1 cellular context compared by ENCODE assay signal in genomic region chr1:243255791-243256512, GRCh38.
TF ChIP-seq lines count a peak whose summit lies in the region.

Gene SDCCAG8 (plus strand): TSS chr1:243256041. CDS start chr1:243256174, 133 bp downstream.

TF ChIP-seq in HEK293, 187 proteins besides CTCF, POLR2A, EP300 and RAD21 (continued from another document and continues in another):
- no peak for TF ChIP-seq HOXC10 (CRISPR knock-in tag; IDR thresholded peaks at IDR 0.05)
- peak; percentile 69; the same call in 1 of the 2 replicates for TF ChIP-seq ZBTB7A (tag by site-specific recombination; IDR thresholded peaks at IDR 0.05; ENCODE audit: low read depth)
- no peak for TF ChIP-seq PRDM4 (tag by site-specific recombination; IDR thresholded peaks at IDR 0.05)
- no peak for TF ChIP-seq ZNF776 (tag by site-specific recombination; IDR thresholded peaks at IDR 0.05; ENCODE audit: borderline replicate concordance)
- peak; percentile 61; the same call in 1 of the 2 replicates for TF ChIP-seq ZSCAN23 (tag by site-specific recombination; IDR thresholded peaks at IDR 0.05)
- TF ChIP-seq ZNF514 (tag by site-specific recombination; IDR thresholded peaks at IDR 0.05), result no peak
- peak; percentile 99 for TF ChIP-seq ZNF341 (tag by site-specific recombination; IDR thresholded peaks at IDR 0.05; ENCODE audit: low read depth)
- no peak; the same call in 1 of the 2 replicates for TF ChIP-seq KLF10 (tag by site-specific recombination; IDR thresholded peaks at IDR 0.05)
- TF ChIP-seq ZFHX2 (tag by site-specific recombination; conservative IDR thresholded peaks at IDR 0.05), result peak; percentile 85
- peak; percentile 59 for TF ChIP-seq ZNF692 (tag by site-specific recombination; IDR thresholded peaks at IDR 0.05)
- 0 out of 2 replicates have a peak, but pooled peaks have one; percentile 21 for TF ChIP-seq GFI1B (tag by site-specific recombination; IDR thresholded peaks at IDR 0.05)
- TF ChIP-seq ZNF266 (tag by site-specific recombination; IDR thresholded peaks at IDR 0.05; ENCODE audit: low read depth), result no peak
- TF ChIP-seq TCF7L2 (IDR thresholded peaks at IDR 0.05; ENCODE audit: borderline replicate concordance, low read depth, low read length), result no peak
- peak; percentile 71 for TF ChIP-seq ZSCAN16 (tag by site-specific recombination; IDR thresholded peaks at IDR 0.05)
- TF ChIP-seq SALL2 (tag by site-specific recombination; IDR thresholded peaks at IDR 0.05; ENCODE audit: borderline replicate concordance), result no peak
- TF ChIP-seq ZNF510 (tag by site-specific recombination; IDR thresholded peaks at IDR 0.05; ENCODE audit: insufficient replicate concordance), result peak; percentile 38
- no peak for TF ChIP-seq ZNF214 (tag by site-specific recombination; IDR thresholded peaks at IDR 0.05; ENCODE audit: borderline replicate concordance)
- TF ChIP-seq KLF8 (tag by site-specific recombination; IDR thresholded peaks at IDR 0.05), result peak; percentile 87
- TF ChIP-seq ZNF621 (tag by site-specific recombination; IDR thresholded peaks at IDR 0.05), result no peak
- peak; percentile 99 for TF ChIP-seq ZNF501 (tag by site-specific recombination; IDR thresholded peaks at IDR 0.05)
- TF ChIP-seq SCRT2 (tag by site-specific recombination; IDR thresholded peaks at IDR 0.05), result peak; percentile 82
- TF ChIP-seq KLF1 (tag by site-specific recombination; IDR thresholded peaks at IDR 0.05), result peak; percentile 29; the same call in 1 of the 2 replicates
- TF ChIP-seq ZNF76 (tag by site-specific recombination; IDR thresholded peaks at IDR 0.05; ENCODE audit: borderline replicate concordance, low read depth), result peak; percentile 99
- peak; percentile 72 for TF ChIP-seq YY1 (tag by site-specific recombination; IDR thresholded peaks at IDR 0.05)
- TF ChIP-seq, protein P1, sequence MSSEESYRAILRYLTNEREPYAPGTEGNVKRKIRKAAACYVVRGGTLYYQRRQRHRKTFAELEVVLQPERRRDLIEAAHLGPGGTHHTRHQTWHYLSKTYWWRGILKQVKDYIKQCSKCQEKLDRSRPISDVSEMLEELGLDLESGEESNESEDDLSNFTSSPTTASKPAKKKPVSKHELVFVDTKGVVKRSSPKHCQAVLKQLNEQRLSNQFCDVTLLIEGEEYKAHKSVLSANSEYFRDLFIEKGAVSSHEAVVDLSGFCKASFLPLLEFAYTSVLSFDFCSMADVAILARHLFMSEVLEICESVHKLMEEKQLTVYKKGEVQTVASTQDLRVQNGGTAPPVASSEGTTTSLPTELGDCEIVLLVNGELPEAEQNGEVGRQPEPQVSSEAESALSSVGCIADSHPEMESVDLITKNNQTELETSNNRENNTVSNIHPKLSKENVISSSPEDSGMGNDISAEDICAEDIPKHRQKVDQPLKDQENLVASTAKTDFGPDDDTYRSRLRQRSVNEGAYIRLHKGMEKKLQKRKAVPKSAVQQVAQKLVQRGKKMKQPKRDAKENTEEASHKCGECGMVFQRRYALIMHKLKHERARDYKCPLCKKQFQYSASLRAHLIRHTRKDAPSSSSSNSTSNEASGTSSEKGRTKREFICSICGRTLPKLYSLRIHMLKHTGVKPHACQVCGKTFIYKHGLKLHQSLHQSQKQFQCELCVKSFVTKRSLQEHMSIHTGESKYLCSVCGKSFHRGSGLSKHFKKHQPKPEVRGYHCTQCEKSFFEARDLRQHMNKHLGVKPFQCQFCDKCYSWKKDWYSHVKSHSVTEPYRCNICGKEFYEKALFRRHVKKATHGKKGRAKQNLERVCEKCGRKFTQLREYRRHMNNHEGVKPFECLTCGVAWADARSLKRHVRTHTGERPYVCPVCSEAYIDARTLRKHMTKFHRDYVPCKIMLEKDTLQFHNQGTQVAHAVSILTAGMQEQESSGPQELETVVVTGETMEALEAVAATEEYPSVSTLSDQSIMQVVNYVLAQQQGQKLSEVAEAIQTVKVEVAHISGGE (tag by site-specific recombination; conservative IDR thresholded peaks at IDR 0.05; ENCODE audit: low read depth), result peak; percentile 91
- 0 out of 2 replicates have a peak, but pooled peaks have one; percentile 77 for TF ChIP-seq TRIM28 (IDR thresholded peaks at IDR 0.05; ENCODE audit: borderline replicate concordance, low read length)
- no peak for TF ChIP-seq ZNF521 (tag by site-specific recombination; IDR thresholded peaks at IDR 0.05)
- peak; percentile 75 for TF ChIP-seq ZNF660 (tag by site-specific recombination; IDR thresholded peaks at IDR 0.05)
- TF ChIP-seq ZNF623 (tag by site-specific recombination; IDR thresholded peaks at IDR 0.05), result peak; percentile 29; the same call in 1 of the 2 replicates
- peak; percentile 49; the same call in 1 of the 2 replicates for TF ChIP-seq ZNF121 (tag by site-specific recombination; IDR thresholded peaks at IDR 0.05)
- TF ChIP-seq GLI4 (tag by site-specific recombination; IDR thresholded peaks at IDR 0.05), result peak; percentile 82
- TF ChIP-seq ZNF23 (tag by site-specific recombination; IDR thresholded peaks at IDR 0.05; ENCODE audit: borderline replicate concordance), result no peak
- TF ChIP-seq ZNF423 (tag by site-specific recombination; IDR thresholded peaks at IDR 0.05), result peak; percentile 100
- peak; percentile 52; the same call in 1 of the 2 replicates for TF ChIP-seq PRDM1 (tag by site-specific recombination; IDR thresholded peaks at IDR 0.05)
- TF ChIP-seq ZNF747 (tag by site-specific recombination; IDR thresholded peaks at IDR 0.05), result no peak
- no peak for TF ChIP-seq ZNF274 (IDR thresholded peaks at IDR 0.05; ENCODE audit: low read length)
- no peak for TF ChIP-seq ZNF274 (tag by site-specific recombination; IDR thresholded peaks at IDR 0.05; ENCODE audit: borderline replicate concordance)
- peak; percentile 93 for TF ChIP-seq ZNF335 (tag by site-specific recombination; conservative IDR thresholded peaks at IDR 0.05)
- peak; percentile 49; the same call in 1 of the 2 replicates for TF ChIP-seq ZNF843 (tag by site-specific recombination; IDR thresholded peaks at IDR 0.05)
- no peak; the same call in none of the 2 replicates for TF ChIP-seq KLF9 (tag by site-specific recombination; IDR thresholded peaks at IDR 0.05; ENCODE audit: low read depth)
- TF ChIP-seq, protein P2, sequence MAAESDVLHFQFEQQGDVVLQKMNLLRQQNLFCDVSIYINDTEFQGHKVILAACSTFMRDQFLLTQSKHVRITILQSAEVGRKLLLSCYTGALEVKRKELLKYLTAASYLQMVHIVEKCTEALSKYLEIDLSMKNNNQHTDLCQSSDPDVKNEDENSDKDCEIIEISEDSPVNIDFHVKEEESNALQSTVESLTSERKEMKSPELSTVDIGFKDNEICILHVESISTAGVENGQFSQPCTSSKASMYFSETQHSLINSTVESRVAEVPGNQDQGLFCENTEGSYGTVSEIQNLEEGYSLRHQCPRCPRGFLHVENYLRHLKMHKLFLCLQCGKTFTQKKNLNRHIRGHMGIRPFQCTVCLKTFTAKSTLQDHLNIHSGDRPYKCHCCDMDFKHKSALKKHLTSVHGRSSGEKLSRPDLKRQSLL (tag by site-specific recombination; IDR thresholded peaks at IDR 0.05), result 0 out of 2 replicates have a peak, but pooled peaks have one; percentile 33
- TF ChIP-seq ZNF791 (tag by site-specific recombination; IDR thresholded peaks at IDR 0.05), result no peak
- no peak for TF ChIP-seq ZNF585B (tag by site-specific recombination; IDR thresholded peaks at IDR 0.05)
- no peak for TF ChIP-seq ZNF362 (tag by site-specific recombination; IDR thresholded peaks at IDR 0.05)
- no peak; the same call in 1 of the 2 replicates for TF ChIP-seq ZNF416 (tag by site-specific recombination; IDR thresholded peaks at IDR 0.05)
- 0 out of 2 replicates have a peak, but pooled peaks have one; percentile 5 for TF ChIP-seq FEZF1 (tag by site-specific recombination; IDR thresholded peaks at IDR 0.05)
- TF ChIP-seq OVOL3 (tag by site-specific recombination; IDR thresholded peaks at IDR 0.05), result peak; percentile 87; the same call in 1 of the 2 replicates
- peak; percentile 99 for TF ChIP-seq ZBTB17 (tag by site-specific recombination; IDR thresholded peaks at IDR 0.05)
- no peak; the same call in 1 of the 2 replicates for TF ChIP-seq ZNF768 (tag by site-specific recombination; IDR thresholded peaks at IDR 0.05)
- TF ChIP-seq ZNF530 (tag by site-specific recombination; IDR thresholded peaks at IDR 0.05; ENCODE audit: low read depth), result peak; percentile 23; the same call in 1 of the 2 replicates
- peak; percentile 11; the same call in 1 of the 2 replicates for TF ChIP-seq SCRT1 (tag by site-specific recombination; IDR thresholded peaks at IDR 0.05; ENCODE audit: borderline replicate concordance)
- TF ChIP-seq GLIS1 (tag by site-specific recombination; IDR thresholded peaks at IDR 0.05), result peak; percentile 95
- TF ChIP-seq, protein P3, sequence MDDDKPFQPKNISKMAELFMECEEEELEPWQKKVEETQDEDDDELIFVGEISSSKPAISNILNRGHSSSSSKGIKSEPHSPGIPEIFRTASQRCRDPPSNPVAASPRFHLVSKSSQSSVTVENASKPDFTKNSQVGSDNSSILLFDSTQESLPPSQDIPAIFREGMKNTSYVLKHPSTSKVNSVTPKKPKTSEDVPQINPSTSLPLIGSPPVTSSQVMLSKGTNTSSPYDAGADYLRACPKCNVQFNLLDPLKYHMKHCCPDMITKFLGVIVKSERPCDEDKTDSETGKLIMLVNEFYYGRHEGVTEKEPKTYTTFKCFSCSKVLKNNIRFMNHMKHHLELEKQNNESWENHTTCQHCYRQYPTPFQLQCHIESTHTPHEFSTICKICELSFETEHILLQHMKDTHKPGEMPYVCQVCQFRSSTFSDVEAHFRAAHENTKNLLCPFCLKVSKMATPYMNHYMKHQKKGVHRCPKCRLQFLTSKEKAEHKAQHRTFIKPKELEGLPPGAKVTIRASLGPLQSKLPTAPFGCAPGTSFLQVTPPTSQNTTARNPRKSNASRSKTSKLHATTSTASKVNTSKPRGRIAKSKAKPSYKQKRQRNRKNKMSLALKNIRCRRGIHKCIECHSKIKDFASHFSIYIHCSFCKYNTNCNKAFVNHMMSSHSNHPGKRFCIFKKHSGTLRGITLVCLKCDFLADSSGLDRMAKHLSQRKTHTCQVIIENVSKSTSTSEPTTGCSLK (tag by site-specific recombination; IDR thresholded peaks at IDR 0.05), result no peak
- 0 out of 2 replicates have a peak, but pooled peaks have one; percentile 27 for TF ChIP-seq ZNF558 (tag by site-specific recombination; IDR thresholded peaks at IDR 0.05)
- TF ChIP-seq ZSCAN30 (tag by site-specific recombination; IDR thresholded peaks at IDR 0.05), result peak; percentile 96; the same call in 1 of the 2 replicates
- TF ChIP-seq EGR2 (tag by site-specific recombination; IDR thresholded peaks at IDR 0.05; ENCODE audit: low read depth), result peak; percentile 85
- peak; percentile 60; the same call in 1 of the 2 replicates for TF ChIP-seq ZNF596 (tag by site-specific recombination; IDR thresholded peaks at IDR 0.05)
- no peak for TF ChIP-seq ZNF830 (tag by site-specific recombination; IDR thresholded peaks at IDR 0.05; ENCODE audit: low read depth)
- no peak for TF ChIP-seq ZNF221 (tag by site-specific recombination; IDR thresholded peaks at IDR 0.05; ENCODE audit: borderline replicate concordance)
- TF ChIP-seq SP3 (tag by site-specific recombination; IDR thresholded peaks at IDR 0.05), result peak; percentile 97
- TF ChIP-seq YY2 (tag by site-specific recombination; IDR thresholded peaks at IDR 0.05), result no peak
- TF ChIP-seq ZNF449 (tag by site-specific recombination; IDR thresholded peaks at IDR 0.05), result peak; percentile 13; the same call in 1 of the 2 replicates
- no peak for TF ChIP-seq ZNF777 (tag by site-specific recombination; IDR thresholded peaks at IDR 0.05; ENCODE audit: borderline replicate concordance)
- TF ChIP-seq ZNF138 (tag by site-specific recombination; IDR thresholded peaks at IDR 0.05; ENCODE audit: borderline replicate concordance), result peak; percentile 83; the same call in 1 of the 2 replicates
